ENCODE assay signal across 8 cellular contexts in the genomic region with DNA sequence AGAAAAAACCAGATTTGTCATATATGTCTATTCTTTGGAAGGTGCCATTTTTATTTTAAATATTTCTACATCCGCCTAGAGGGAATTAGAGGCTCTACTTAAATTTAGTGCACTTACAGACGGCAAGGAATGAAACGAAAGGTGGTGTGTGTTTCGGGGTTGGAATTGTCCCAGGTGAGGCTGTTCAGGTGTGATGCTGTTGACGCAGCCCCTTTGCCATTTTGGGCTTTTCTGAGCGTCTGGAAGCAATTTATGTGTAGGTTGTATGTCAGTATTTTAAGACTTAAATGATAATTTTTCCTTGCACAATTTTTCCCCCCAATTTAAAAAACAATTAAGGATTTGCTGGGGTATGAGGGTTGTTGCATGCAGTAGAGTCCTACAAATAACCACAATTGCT. TPM values are rescaled to one million over a fixed set of nuclear protein-coding genes. Genes with fewer than 3 reads are reported as not detected.
DNase-seq lines count a peak whose midpoint lies in the region; ATAC-seq and TF ChIP-seq lines count a peak whose summit lies in the region.

No MANE protein-coding gene starts in this region.

- H3K56ac ChIP-seq in H9 (ENCODE audit: insufficient read length, low read depth, low read length) = no peak overlapping the region

- H2BK5ac ChIP-seq in H9 (ENCODE audit: insufficient read length, low read length) = no peak overlapping the region

- no peak overlapping the region for H2BK120ac ChIP-seq in H9 (ENCODE audit: low read depth, low read length, poor library complexity, severe bottlenecking)

- H4K8ac ChIP-seq in H9 (replicated peaks; ENCODE audit: insufficient read length, low read depth, low read length) = no peak overlapping the region

- H3K14ac ChIP-seq in H9 (ENCODE audit: insufficient read depth, low read length) = no peak overlapping the region

- H3K27ac ChIP-seq in H9 (ENCODE audit: insufficient read length, low read depth, low read length) (no peak overlapping the region), WERI-Rb-1 (no peak overlapping the region), hepatocyte (no peak overlapping the region), skin epidermis (peak overlapping the region in 7 of 21 experiments; percentile 18 to 80 (median 67))

- DNase-seq in H9 = no peak
- no peak for DNase-seq in WERI-Rb-1
- DNase-seq in hepatocyte (ENCODE audit: low spot score) = no peak
- DNase-seq in NCI-H2029 (lab: John Stamatoyannopoulos, UW) = no peak
- DNase-seq in posterior cingulate gyrus = no peak

- no CpG with 5 or more reads among the region's 6 CpGs for WGBS in H9 (ENCODE audit: extremely low coverage, insufficient read length, low lambda C conversion rate)
- WGBS in hepatocyte (ENCODE audit: low lambda C conversion rate, missing lambda C conversion rate) = 51% methylated on average over 6 of the region's 6 CpGs

- H3K4me2 ChIP-seq in H9 (ENCODE audit: insufficient read depth, insufficient read length, low read length) (peak overlapping the region; percentile 75), hepatocyte (peak overlapping the region; percentile 86)

- H3K23me2 ChIP-seq in H9 (ENCODE audit: insufficient read length, low read depth, low read length, poor library complexity, severe bottlenecking) = peaks cover 11% of the 10 kb centered on the region

- peaks cover 19% of the 10 kb centered on the region for H3K79me1 ChIP-seq in H9 (ENCODE audit: insufficient read depth, low read depth, low read length, poor library complexity, severe bottlenecking)

- intact Hi-C loops in posterior cingulate gyrus (cut with DNase I) = no loop called here

- ATAC-seq in GM19452 (IDR thresholded peaks at IDR 0.05; ENCODE audit: unreplicated experiment) (no peak), GM19397 (IDR thresholded peaks at IDR 0.05; ENCODE audit: unreplicated experiment) (no peak)

- H3K27me3 ChIP-seq in H9 (ENCODE audit: insufficient read depth, low read length) = no peaks in the 10 kb centered on the region
- no peaks in the 10 kb centered on the region for H3K27me3 ChIP-seq in WERI-Rb-1 (ENCODE audit: insufficient read depth, low read depth, severe bottlenecking)
- H3K27me3 ChIP-seq in hepatocyte = no peaks in the 10 kb centered on the region

- H2AFZ ChIP-seq in H9 (ENCODE audit: low read length) (no peak overlapping the region), hepatocyte (no peak overlapping the region)

- H3K4me3 ChIP-seq in WERI-Rb-1 (ENCODE audit: low read depth, low read length) (peak overlapping the region; percentile 81), hepatocyte (peak overlapping the region; percentile 84), skin epidermis (peak overlapping the region; percentile 41 to 76 (median 60))

- peaks cover 4 to 13% (median 6%) of the 10 kb centered on the region in 3 experiments; a peak in 3 of 7 replicates for H3K36me3 Mint-ChIP-seq in H9 (ENCODE audit: insufficient read depth in 1 of 3, low read depth in 3 of 3)

- H2BK20ac ChIP-seq in H9 (ENCODE audit: low read depth, low read length, poor library complexity, severe bottlenecking) = no peak overlapping the region

- H4K20me1 ChIP-seq in H9 (ENCODE audit: control insufficient read depth, insufficient read depth, insufficient read length) (peaks cover 11% of the 10 kb centered on the region), hepatocyte (ENCODE audit: insufficient read depth, poor library complexity, severe bottlenecking) (peaks cover 58% of the 10 kb centered on the region)

- H2AK5ac ChIP-seq in H9 (ENCODE audit: insufficient read length, low read length) = no peak overlapping the region

- H2BK15ac ChIP-seq in H9 (ENCODE audit: low read depth, low read length) = no peak overlapping the region

- H3K27ac Mint-ChIP-seq in H9 = no peak overlapping the region

- no peak overlapping the region for H3K4ac ChIP-seq in H9 (ENCODE audit: low read depth, low read length)

- no peak overlapping the region for H3T11ph ChIP-seq in H9 (ENCODE audit: low read length)

- no peak overlapping the region for H4K5ac ChIP-seq in H9 (ENCODE audit: insufficient read length, low read depth, low read length)

- H3K79me2 ChIP-seq in H9 (ENCODE audit: insufficient read depth, low read length) (peaks cover 29% of the 10 kb centered on the region; the same call in 1 of the 2 replicates), hepatocyte (peaks cover 59% of the 10 kb centered on the region)

- H3K4me1 ChIP-seq in H9 (ENCODE audit: insufficient read depth, low read length) (no peaks in the 10 kb centered on the region; the same call in 1 of the 2 replicates), hepatocyte (ENCODE audit: insufficient read depth) (peaks cover 28% of the 10 kb centered on the region)

- no peaks in the 10 kb centered on the region; a peak in 2 of 5 replicates for H3K9me3 Mint-ChIP-seq in H9

- peaks cover 15% of the 10 kb centered on the region for H3K27me3 Mint-ChIP-seq in H9 (ENCODE audit: low read depth)

- H3K4me1 Mint-ChIP-seq in H9 = peaks cover 46 to 58% of the 10 kb centered on the region in 2 experiments

- no peak overlapping the region for H2BK12ac ChIP-seq in H9 (ENCODE audit: insufficient read length, low read depth, low read length)

- H3K9ac ChIP-seq in H9 (ENCODE audit: extremely low read depth, insufficient read length, low read length) = no peak overlapping the region

- H3K9me3 ChIP-seq in H9 (ENCODE audit: control insufficient read depth, low read depth, low read length) = no peaks in the 10 kb centered on the region
- no peaks in the 10 kb centered on the region for H3K9me3 ChIP-seq in WERI-Rb-1 (ENCODE audit: severe bottlenecking)
- no peaks in the 10 kb centered on the region for H3K9me3 ChIP-seq in hepatocyte (ENCODE audit: low read depth)

- H3K36me3 ChIP-seq in WERI-Rb-1 = peaks cover 49% of the 10 kb centered on the region
- H3K36me3 ChIP-seq in hepatocyte (replicated peaks; ENCODE audit: insufficient read depth, low read depth) = no peaks in the 10 kb centered on the region

- no peak overlapping the region for H3K18ac ChIP-seq in H9 (ENCODE audit: insufficient read length, low read depth, low read length)

- no peak overlapping the region for H3K23ac ChIP-seq in H9 (ENCODE audit: insufficient read length, low read depth, low read length)

- TF ChIP-seq CTCF in H9 (conservative IDR thresholded peaks at IDR 0.05) = no peak
- TF ChIP-seq CTCF in WERI-Rb-1 (IDR thresholded peaks at IDR 0.05; ENCODE audit: low read depth, low read length) = no peak
- TF ChIP-seq CTCF in hepatocyte (IDR thresholded peaks at IDR 0.05; ENCODE audit: poor library complexity) = no peak

- H3K9me2 ChIP-seq in hepatocyte (replicated peaks; ENCODE audit: insufficient read depth) = no peaks in the 10 kb centered on the region

- peak overlapping the region; percentile 78 to 88 for H3K4me3 Mint-ChIP-seq in H9

- H4K91ac ChIP-seq in H9 (ENCODE audit: insufficient read length, low read depth, low read length) = no peak overlapping the region

RNA-seq across cellular contexts. Expression of a gene that starts 2.0 kb away (rescaled TPM):
- 25.6 and 25.7 TPM in 2 replicates for total RNA-seq in H9 (2021)
- 8.7 and 14.1 TPM in 2 replicates for total RNA-seq in hepatocyte
- polyA plus RNA-seq in hepatocyte = 6.8 and 7.3 TPM in 2 replicates
